15 cellular contexts compared by ENCODE assay signal in the genomic region with DNA sequence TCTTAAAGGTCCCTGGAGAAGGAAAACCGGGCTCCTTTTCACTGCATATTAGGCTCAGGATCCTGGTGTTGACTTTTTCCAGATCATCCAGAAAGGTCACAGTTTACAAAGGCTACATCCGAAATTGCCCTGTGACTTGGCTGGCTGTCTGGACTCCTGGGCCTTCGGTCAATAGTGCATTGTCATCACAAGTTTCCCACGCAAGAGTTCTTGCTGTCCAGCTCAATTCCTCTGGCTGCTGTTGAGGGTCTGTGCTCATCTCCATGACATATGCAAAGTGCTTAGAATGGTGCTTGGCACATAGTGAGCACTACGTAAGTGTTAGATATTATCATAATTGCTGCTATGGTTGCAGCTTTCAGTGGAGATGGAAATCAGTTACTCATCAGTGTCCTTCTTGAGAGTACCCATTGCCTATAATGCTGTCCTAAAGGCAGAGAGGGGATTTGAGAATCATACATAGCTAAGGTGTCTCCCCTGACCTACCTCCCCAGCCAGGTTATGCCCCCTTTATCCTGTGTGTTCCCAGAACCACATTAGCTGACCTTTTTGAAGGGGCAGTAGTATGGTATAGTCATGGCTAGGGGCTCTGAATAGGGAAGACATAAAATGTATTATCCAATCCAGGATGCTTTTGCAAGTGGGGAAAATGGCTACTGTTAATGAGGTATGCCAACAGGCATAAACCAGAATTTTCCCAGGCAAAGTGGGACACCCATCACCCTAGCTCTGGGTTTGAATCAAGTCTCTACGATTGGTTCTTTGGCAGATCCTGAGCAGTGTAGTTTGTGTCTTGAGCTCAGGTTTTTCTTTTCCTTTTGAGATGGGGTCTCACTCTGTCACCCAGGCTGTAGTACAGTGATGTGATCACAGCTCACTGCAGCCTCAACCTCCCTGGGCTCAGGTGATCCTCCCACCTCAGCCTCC.
DNase-seq lines count a peak whose midpoint lies in the region; ATAC-seq, FAIRE-seq and TF ChIP-seq lines count a peak whose summit lies in the region.
"Had no signal": no experiment of that assay in that cellular context is flagged by ENCODE, and none has a peak within 500 bp of the region (broad histone marks: within the 10 kb centered on the region; RNA-seq: fewer than 3 reads in every experiment).

No MANE protein-coding gene starts in this region.

- no peaks in the 10 kb centered on the region for H3K36me3 Mint-ChIP-seq in activated T-cell treated with anti-CD3 and anti-CD28 coated beads, Interleukin-2, amount 50 U/mL, for 4 hours (ENCODE audit: insufficient read depth)
- H3K36me3 Mint-ChIP-seq: brain had no signal

- H3K36me3 ChIP-seq in bronchial epithelial cell (ENCODE audit: control insufficient read depth, insufficient read depth, low read length): no peaks in the 10 kb centered on the region

- peak; percentile 40 for FAIRE-seq in bronchial epithelial cell (lab: Jason Lieb, UNC)
- FAIRE-seq: endometrium had no signal

- H3K27me3 ChIP-seq in bronchial epithelial cell (ENCODE audit: control insufficient read depth, insufficient read depth, low read length): no peaks in the 10 kb centered on the region

- peak overlapping the region; percentile 83 for H3K4me3 Mint-ChIP-seq in activated T-cell treated with anti-CD3 and anti-CD28 coated beads, Interleukin-2, amount 50 U/mL, for 4 hours
- H3K4me3 Mint-ChIP-seq: brain had no signal

- DNase-seq in activated T-cell treated with anti-CD3 and anti-CD28 coated beads, Interleukin-2, amount 50 U/mL, for 4 hours: no peak
- DNase-seq in activated T-cell treated with anti-CD3 and anti-CD28 coated beads, Interleukin-2, amount 50 U/mL, for 1 hour: no peak
- DNase-seq in bronchial epithelial cell (ENCODE audit: low read depth) (no peak), MV-4-11 (lab: John Stamatoyannopoulos, UW) (no peak), islet precursor cell (no peak)
- DNase-seq in stimulated activated CD8-positive, alpha-beta memory T cell treated with anti-CD3 and anti-CD28 coated beads, Interleukin-4, amount 100 ng/mL, for 48 hours: peak; percentile 35
- DNase-seq: glutamatergic neuron; Kasumi-1; NCI-H2081; occipital lobe; stimulated activated CD4-positive, alpha-beta T cell treated with anti-CD3 and anti-CD28 coated beads, Interleukin-12 subunit alpha, Interleukin-12 subunit beta, amount 100 ng/mL, for 4 hours had no signal

- no peaks in the 10 kb centered on the region for H3K9me3 Mint-ChIP-seq in activated T-cell treated with anti-CD3 and anti-CD28 coated beads, Interleukin-2, amount 50 U/mL, for 4 hours

- peaks cover 78% of the 10 kb centered on the region for H3K4me1 Mint-ChIP-seq in activated T-cell treated with anti-CD3 and anti-CD28 coated beads, Interleukin-2, amount 50 U/mL, for 4 hours (ENCODE audit: low read depth)

- TF ChIP-seq CTCF in bronchial epithelial cell (IDR thresholded peaks at IDR 0.05; ENCODE audit: insufficient read depth, low read length, severe bottlenecking): no peak

- ATAC-seq in activated T-cell treated with anti-CD3 and anti-CD28 coated beads, Interleukin-2, amount 50 U/mL, for 4 hours: peak; percentile 9 to 15
- no peak for ATAC-seq in GM21529 (IDR thresholded peaks at IDR 0.05; ENCODE audit: unreplicated experiment)

- H3K27me3 Mint-ChIP-seq in activated T-cell treated with anti-CD3 and anti-CD28 coated beads, Interleukin-2, amount 50 U/mL, for 4 hours (ENCODE audit: low read depth): no peaks in the 10 kb centered on the region

- H3K4me3 ChIP-seq in bronchial epithelial cell (ENCODE audit: low read depth, low read length): no peak overlapping the region

TF ChIP-seq in PFSK-1, 5 proteins besides CTCF, POLR2A, EP300 and RAD21:
- no peak for TF ChIP-seq POLR2AphosphoS5 (IDR thresholded peaks at IDR 0.05; ENCODE audit: low read depth, low read length)
- TF ChIP-seq SIN3A (IDR thresholded peaks at IDR 0.05; ENCODE audit: borderline replicate concordance, insufficient read depth, low read length): no peak
- TF ChIP-seq TAF1 (IDR thresholded peaks at IDR 0.05; ENCODE audit: borderline replicate concordance, insufficient read depth, low read length): 0 out of 2 replicates have a peak, but pooled peaks have one; percentile 27
- no peak for TF ChIP-seq FOXP2 (optimal IDR thresholded peaks at IDR 0.05; ENCODE audit: borderline replicate concordance, extremely low read depth, extremely low read length, insufficient read depth)
- TF ChIP-seq, protein P1, sequence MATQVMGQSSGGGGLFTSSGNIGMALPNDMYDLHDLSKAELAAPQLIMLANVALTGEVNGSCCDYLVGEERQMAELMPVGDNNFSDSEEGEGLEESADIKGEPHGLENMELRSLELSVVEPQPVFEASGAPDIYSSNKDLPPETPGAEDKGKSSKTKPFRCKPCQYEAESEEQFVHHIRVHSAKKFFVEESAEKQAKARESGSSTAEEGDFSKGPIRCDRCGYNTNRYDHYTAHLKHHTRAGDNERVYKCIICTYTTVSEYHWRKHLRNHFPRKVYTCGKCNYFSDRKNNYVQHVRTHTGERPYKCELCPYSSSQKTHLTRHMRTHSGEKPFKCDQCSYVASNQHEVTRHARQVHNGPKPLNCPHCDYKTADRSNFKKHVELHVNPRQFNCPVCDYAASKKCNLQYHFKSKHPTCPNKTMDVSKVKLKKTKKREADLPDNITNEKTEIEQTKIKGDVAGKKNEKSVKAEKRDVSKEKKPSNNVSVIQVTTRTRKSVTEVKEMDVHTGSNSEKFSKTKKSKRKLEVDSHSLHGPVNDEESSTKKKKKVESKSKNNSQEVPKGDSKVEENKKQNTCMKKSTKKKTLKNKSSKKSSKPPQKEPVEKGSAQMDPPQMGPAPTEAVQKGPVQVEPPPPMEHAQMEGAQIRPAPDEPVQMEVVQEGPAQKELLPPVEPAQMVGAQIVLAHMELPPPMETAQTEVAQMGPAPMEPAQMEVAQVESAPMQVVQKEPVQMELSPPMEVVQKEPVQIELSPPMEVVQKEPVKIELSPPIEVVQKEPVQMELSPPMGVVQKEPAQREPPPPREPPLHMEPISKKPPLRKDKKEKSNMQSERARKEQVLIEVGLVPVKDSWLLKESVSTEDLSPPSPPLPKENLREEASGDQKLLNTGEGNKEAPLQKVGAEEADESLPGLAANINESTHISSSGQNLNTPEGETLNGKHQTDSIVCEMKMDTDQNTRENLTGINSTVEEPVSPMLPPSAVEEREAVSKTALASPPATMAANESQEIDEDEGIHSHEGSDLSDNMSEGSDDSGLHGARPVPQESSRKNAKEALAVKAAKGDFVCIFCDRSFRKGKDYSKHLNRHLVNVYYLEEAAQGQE (IDR thresholded peaks at IDR 0.05; ENCODE audit: insufficient read depth in 1 of 2, low read depth in 2 of 2, low read length in 2 of 2): peak in 1 of 2 experiments; percentile 78; a peak in 2 of 4 replicates
